ENCODE assay signal across 8 cellular contexts in the genomic region with DNA sequence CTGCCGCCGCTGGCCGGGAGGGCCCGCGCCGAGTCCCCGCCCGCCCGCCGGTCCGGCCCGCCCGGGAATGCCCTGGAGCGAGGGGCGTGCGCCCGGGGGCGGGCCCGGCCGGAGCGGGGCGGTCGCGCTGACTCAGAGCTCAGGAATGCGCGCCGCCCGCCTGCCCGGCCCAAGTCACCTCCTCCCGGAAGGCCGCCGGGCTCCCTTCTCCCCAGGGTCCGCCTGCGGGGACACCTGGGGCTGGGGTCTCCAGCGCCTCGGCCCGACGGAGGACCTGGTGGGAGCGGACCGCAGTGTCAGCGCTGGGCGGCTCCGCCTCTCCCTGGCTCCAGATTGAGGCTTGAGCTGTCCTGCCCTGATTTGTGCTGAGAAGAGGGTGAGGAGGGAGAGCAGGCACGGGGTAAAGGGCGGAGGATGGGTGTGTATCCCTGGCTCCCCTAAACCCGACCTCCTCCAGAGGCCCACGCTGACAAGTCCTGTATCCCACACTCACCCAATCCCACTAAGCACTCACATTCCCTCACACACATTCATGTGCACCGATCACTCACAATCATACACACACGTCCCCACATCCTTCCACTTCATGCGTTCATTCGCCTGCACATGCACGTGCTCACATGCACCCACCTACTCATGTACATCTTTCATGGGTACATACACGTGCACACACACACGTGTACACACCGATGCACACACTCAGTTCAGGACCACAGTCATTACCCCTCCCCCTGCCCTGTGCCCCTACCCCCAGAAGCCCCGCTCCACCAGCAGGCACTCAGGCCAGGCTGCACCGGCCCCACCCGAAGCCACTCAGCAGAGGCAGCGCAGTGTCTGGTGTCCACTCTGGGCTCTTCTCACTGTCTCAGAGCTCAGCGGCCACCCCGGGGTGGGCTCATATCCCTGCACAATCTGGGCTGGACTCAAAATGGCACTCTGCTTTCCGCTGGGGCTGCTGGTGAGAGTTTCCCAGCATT. TPM values are rescaled to one million over a fixed set of nuclear protein-coding genes. Genes with fewer than 3 reads are reported as not detected.
DNase-seq lines count a peak whose midpoint lies in the region; ATAC-seq, FAIRE-seq and TF ChIP-seq lines count a peak whose summit lies in the region.

A gene with protein sequence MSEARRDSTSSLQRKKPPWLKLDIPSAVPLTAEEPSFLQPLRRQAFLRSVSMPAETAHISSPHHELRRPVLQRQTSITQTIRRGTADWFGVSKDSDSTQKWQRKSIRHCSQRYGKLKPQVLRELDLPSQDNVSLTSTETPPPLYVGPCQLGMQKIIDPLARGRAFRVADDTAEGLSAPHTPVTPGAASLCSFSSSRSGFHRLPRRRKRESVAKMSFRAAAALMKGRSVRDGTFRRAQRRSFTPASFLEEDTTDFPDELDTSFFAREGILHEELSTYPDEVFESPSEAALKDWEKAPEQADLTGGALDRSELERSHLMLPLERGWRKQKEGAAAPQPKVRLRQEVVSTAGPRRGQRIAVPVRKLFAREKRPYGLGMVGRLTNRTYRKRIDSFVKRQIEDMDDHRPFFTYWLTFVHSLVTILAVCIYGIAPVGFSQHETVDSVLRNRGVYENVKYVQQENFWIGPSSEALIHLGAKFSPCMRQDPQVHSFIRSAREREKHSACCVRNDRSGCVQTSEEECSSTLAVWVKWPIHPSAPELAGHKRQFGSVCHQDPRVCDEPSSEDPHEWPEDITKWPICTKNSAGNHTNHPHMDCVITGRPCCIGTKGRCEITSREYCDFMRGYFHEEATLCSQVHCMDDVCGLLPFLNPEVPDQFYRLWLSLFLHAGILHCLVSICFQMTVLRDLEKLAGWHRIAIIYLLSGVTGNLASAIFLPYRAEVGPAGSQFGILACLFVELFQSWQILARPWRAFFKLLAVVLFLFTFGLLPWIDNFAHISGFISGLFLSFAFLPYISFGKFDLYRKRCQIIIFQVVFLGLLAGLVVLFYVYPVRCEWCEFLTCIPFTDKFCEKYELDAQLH (minus strand): TSS at position 71 of the 977 bp plus-strand sequence. CDS start 7,616 bp downstream, outside the sequence.

- no peaks in the 10 kb centered on the region for H3K79me2 ChIP-seq in HepG2 (ENCODE audit: insufficient read depth, low read length)

- ATAC-seq in HepG2 (peak; percentile 40), GM18868 (IDR thresholded peaks at IDR 0.05; ENCODE audit: unreplicated experiment) (no peak)

- WGBS in HepG2 (ENCODE audit: low lambda C conversion rate) = 58% methylated on average over 15 of the region's 62 CpGs

- TF ChIP-seq EP300 in HepG2 (IDR thresholded peaks at IDR 0.05; ENCODE audit: low read depth in 2 of 2, low read length in 2 of 2) = no peak
- no peak for TF ChIP-seq EP300 in HepG2 (CRISPR knock-in tag; IDR thresholded peaks at IDR 0.05; ENCODE audit: borderline replicate concordance)

- in situ Hi-C loops in HepG2 (cut with HindIII; ENCODE audit: extremely low pct_ligation_motif_present, low pct_unique_long_range_greater_than_20kb) = no loop called here

- POLR2A ChIA-PET in HepG2 (lab: Yijun Ruan, JAX) = interaction anchor here (1.5 kb wide), 2 partner anchors 20 to 162 kb away, joined by 3 to 5 read pairs; a partner anchor contains a TSS

- no TSS peak for BruUV-seq in HepG2 (replicated peaks; lab: Mats Ljungman, UMichigan)

- 0 out of 2 replicates have a peak, but pooled peaks cover 6% of the 10 kb centered on the region for H4K20me1 ChIP-seq in HepG2 (ENCODE audit: insufficient read depth, low read length)

- no peak; the same call in 1 of the 2 replicates for TF ChIP-seq RAD21 in HepG2 (CRISPR knock-in tag; IDR thresholded peaks at IDR 0.05)

- H3K27me3 ChIP-seq in HepG2 (ENCODE audit: control insufficient read depth in 1 of 2, insufficient read depth in 2 of 2, low read length in 2 of 2) = peaks cover 2 to 8% of the 10 kb centered on the region in 2 experiments; a peak in 1 of 5 replicates

- FAIRE-seq in HepG2 (lab: Jason Lieb, UNC) (no peak), D721Med (lab: Jason Lieb, UNC) (no peak)

- H3K27ac ChIP-seq in HepG2 (ENCODE audit: extremely low read length, insufficient read depth, low read length) = no peak within 1 kb of the TSS

- peak within 1 kb of the TSS; percentile 57; the same call in 1 of the 2 replicates for H3K9ac ChIP-seq in HepG2 (ENCODE audit: insufficient read depth, low read depth, low read length)

- DNase-seq in GM12865 (ENCODE audit: low read depth) (peak; percentile 28), OCI-M1 (lab: John Stamatoyannopoulos, UW) (peak; percentile 44), dermis microvascular lymphatic vessel endothelial cell (ENCODE audit: low read depth in 2 of 2) (peak in 1 of 2 donors; percentile 73), HepG2 (ENCODE audit: low spot score) (no peak), D721Med (ENCODE audit: insufficient read length, low spot score) (no peak), inferior parietal cortex (ENCODE audit: extremely low spot score) (no peak)

- H3K36me3 ChIP-seq in HepG2 (replicated peaks in 1 of 2; ENCODE audit: control insufficient read depth in 1 of 2, insufficient read depth in 2 of 2, low read length in 2 of 2) = no peaks in the 10 kb centered on the region

- no peak within 1 kb of the TSS for H2AFZ ChIP-seq in HepG2 (ENCODE audit: low read length)

- TF ChIP-seq CTCF in GM12865 (IDR thresholded peaks at IDR 0.05; ENCODE audit: insufficient read depth, low read depth, low read length, missing control alignments) = no peak
- TF ChIP-seq CTCF in HepG2 (CRISPR knock-in tag; IDR thresholded peaks at IDR 0.05) = no peak
- TF ChIP-seq CTCF in subcutaneous adipose tissue (IDR thresholded peaks at IDR 0.05; ENCODE audit: low read depth) = no peak
- no peak for TF ChIP-seq CTCF in D721Med (IDR thresholded peaks at IDR 0.05; ENCODE audit: insufficient read depth, missing control alignments)

- CTCF ChIA-PET in HepG2 (lab: Yijun Ruan, JAX; ENCODE audit: low intra/inter-chr PET ratio, low total read pairs) = interaction anchor here (1.8 kb wide), 1 partner anchor 24 kb away, joined by 8 read pairs; no protein-coding TSS in a partner anchor

- TF ChIP-seq POLR2A in HepG2 (IDR thresholded peaks at IDR 0.05; ENCODE audit: insufficient read depth in 1 of 2, low read depth in 2 of 2, low read length in 2 of 2) = no peak

- H3K4me1 ChIP-seq in HepG2 (ENCODE audit: insufficient read depth, low read length) = peaks cover 84% of the 10 kb centered on the region

- intact Hi-C loops in HepG2 (cut with micrococcal nuclease; ENCODE audit: unreplicated experiment) = no loop called here

- H3K4me2 ChIP-seq in HepG2 (ENCODE audit: low read depth, low read length) = peak within 1 kb of the TSS; percentile 98

- no peaks in the 10 kb centered on the region for H3K9me3 ChIP-seq in HepG2 (ENCODE audit: low read length)

- H3K4me3 ChIP-seq in GM12865 (ENCODE audit: low read depth, low read length) = no peak within 1 kb of the TSS; the same call in 1 of the 2 replicates
- H3K4me3 ChIP-seq in HepG2 (replicated peaks in 1 of 3; ENCODE audit: insufficient read depth in 1 of 3, low read depth in 2 of 3, low read length in 3 of 3) = peak within 1 kb of the TSS; percentile 60 to 81 (median 63)

TF ChIP-seq in HepG2, 621 proteins besides CTCF, POLR2A, EP300 and RAD21 (continues in another document):
- TF ChIP-seq ARHGAP35 (CRISPR knock-in tag; IDR thresholded peaks at IDR 0.05; ENCODE audit: borderline replicate concordance) (no peak), HDAC2 (CRISPR knock-in tag; IDR thresholded peaks at IDR 0.05) (peak; percentile 50; the same call in 1 of the 2 replicates), SP2 (CRISPR knock-in tag; IDR thresholded peaks at IDR 0.05) (0 out of 2 replicates have a peak, but pooled peaks have one; percentile 27), ZFP36L2 (CRISPR knock-in tag; IDR thresholded peaks at IDR 0.05) (no peak), ZBTB8A (CRISPR knock-in tag; IDR thresholded peaks at IDR 0.05; ENCODE audit: borderline replicate concordance, low read depth) (no peak), ZSCAN20 (CRISPR knock-in tag; IDR thresholded peaks at IDR 0.05; ENCODE audit: borderline replicate concordance) (no peak)

RNA-seq across cellular contexts. Expression of the gene that starts here (rescaled TPM):
- total RNA-seq in dermis microvascular lymphatic vessel endothelial cell (14.5 and 22.6 TPM in 2 replicates), HepG2 (2016; rRNA removed; fragmentation: Illumina TruSeq; extraction: Trizol) (1.8 and 5.4 TPM in 2 replicates), subcutaneous adipose tissue (10 to 100 TPM; 17.2 to 72.7 (median 27.9) TPM)
- total RNA-seq in HepG2 (2016; cell fraction: cytosol; rRNA removed; fragmentation: Illumina TruSeq; extraction: Trizol; ENCODE audit: low read depth) = 0.81 and 1.8 TPM in 2 replicates
- 1.4 and 5.9 TPM in 2 replicates for total RNA-seq in HepG2 (2016; cell fraction: insoluble cytoplasmic fraction; rRNA removed; fragmentation: Illumina TruSeq; extraction: Trizol)
- 0.96 and 1.5 TPM in 2 replicates for total RNA-seq in HepG2 (2016; cell fraction: membrane; rRNA removed; fragmentation: Illumina TruSeq; extraction: Trizol)
- total RNA-seq in HepG2 (2016; cell fraction: nucleus; rRNA removed; fragmentation: Illumina TruSeq; extraction: Trizol) = 6.4 and 8.4 TPM in 2 replicates
- 26.9 and 28.1 TPM in 2 replicates for polyA plus RNA-seq in HepG2 (2011; rRNA removed)
- 8.5 and 9.9 TPM in 2 replicates for polyA plus RNA-seq in HepG2 (2011; cell fraction: cytosol; rRNA removed)
- polyA plus RNA-seq in HepG2 (2011; cell fraction: nucleus; rRNA removed) = 199 and 238 TPM in 2 replicates
- polyA plus RNA-seq in HepG2 (2012) = 4.3 and 9.2 TPM in 2 replicates
- polyA plus RNA-seq in HepG2 (2016; cell fraction: cytosol; fragmentation: Illumina TruSeq; extraction: Trizol; ENCODE audit: low read depth) = 0.72 and 0.88 TPM in 2 replicates
- polyA plus RNA-seq in HepG2 (2016; cell fraction: insoluble cytoplasmic fraction; fragmentation: Illumina TruSeq; extraction: Trizol; ENCODE audit: low read depth) = 1.7 and 2.1 TPM in 2 replicates
- polyA plus RNA-seq in HepG2 (2016; cell fraction: membrane; fragmentation: Illumina TruSeq; extraction: Trizol; ENCODE audit: low read depth) = 1.1 and 1.3 TPM in 2 replicates
- polyA plus RNA-seq in HepG2 (2016; cell fraction: nucleus; fragmentation: Illumina TruSeq; extraction: Trizol; ENCODE audit: insufficient read depth, low read depth) = 26.0 and 29.9 TPM in 2 replicates
- polyA minus RNA-seq in HepG2 (2011; rRNA and poly(A)+ RNA removed; ENCODE audit: low replicate concordance) = 10.2 and 17.2 TPM in 2 replicates
- polyA minus RNA-seq in HepG2 (2011; cell fraction: cytosol; rRNA and poly(A)+ RNA removed) = 4.0 and 4.5 TPM in 2 replicates
- 18.3 and 18.5 TPM in 2 replicates for polyA minus RNA-seq in HepG2 (2011; cell fraction: nucleus; rRNA and poly(A)+ RNA removed)

Comparison
In these comparisons a context has a peak if more than half of its experiments do, and no peak if none do; other contexts are left out.
1. DNase-seq: peak in GM12865 (single experiment) and OCI-M1 (single experiment); none in HepG2 (single experiment), D721Med (single experiment) and inferior parietal cortex (single experiment).